Comparison of ENCODE assay signal across 23 cellular contexts in genomic region chr14:51041117-51041531, GRCh38. TPM values are rescaled to one million over a fixed set of nuclear protein-coding genes. Genes with fewer than 3 reads are reported as not detected.
"Had no signal": no experiment of that assay in that cellular context is flagged by ENCODE, and none has a peak within 500 bp of the region (broad histone marks: within the 10 kb centered on the region; RNA-seq: fewer than 3 reads in every experiment).

No MANE protein-coding gene starts in this region.

- H3K36me3 Mint-ChIP-seq: natural killer cell treated with Interleukin-12 subunit alpha and Interleukin-12 subunit beta and Interleukin-15 and Interleukin-18, amount 100 ng/mL, for 72 hours had no signal

- H3K27ac ChIP-seq: esophagus muscularis mucosa, gastroesophageal sphincter, lower lobe of right lung, skin epidermis, stomach, testis had no signal

- H3K9me3 Mint-ChIP-seq: activated CD4-positive, alpha-beta T cell treated with anti-CD3 and anti-CD28 coated beads, Interleukin-2, amount 10 ng/mL, durations not matched to agents 7 days and 5 days; activated naive CD4-positive, alpha-beta T cell treated with anti-CD3 and anti-CD28 coated beads for 36 hours; activated T-cell treated with anti-CD3 and anti-CD28 coated beads, Interleukin-2, amount 50 U/mL, for 24 hours; activated T-helper 2 cell treated with anti-CD3 and anti-CD28 coated beads, Interferon-gamma antibody, Interleukin-2, Interleukin-4, amounts not matched to agents 10 μg/mL and 5 μg/mL and 100 μg/mL, durations not matched to agents 14 hours and 24 hours and 36 hours; dendritic cell treated with granulocyte-macrophage colony-stimulating factor and Interleukin-4, amounts not matched to agents 40 ng/mL and 50 ng/mL, for 4 days; natural killer cell treated with Interleukin-12 subunit alpha and Interleukin-12 subunit beta and Interleukin-15 and Interleukin-18, amount 100 ng/mL, for 72 hours; T-helper 1 cell treated with Interleukin-12 subunit alpha and Interleukin-12 subunit beta and Interleukin-4 antibody, amounts not matched to agents 30 μg/mL and 1 μg/mL, for 36 hours had no signal

- H3K27me3 ChIP-seq: esophagus muscularis mucosa, gastroesophageal sphincter, stomach, testis had no signal

- H3K4me3 Mint-ChIP-seq: activated CD4-positive, alpha-beta T cell treated with anti-CD3 and anti-CD28 coated beads, Interleukin-2, amount 10 ng/mL, durations not matched to agents 7 days and 5 days; activated CD8-positive, alpha-beta T cell treated with anti-CD3 and anti-CD28 coated beads, Interleukin-2, amount 10 ng/mL, durations not matched to agents 7 days and 5 days; activated naive CD4-positive, alpha-beta T cell treated with anti-CD3 and anti-CD28 coated beads for 36 hours; activated T-cell treated with anti-CD3 and anti-CD28 coated beads, Interleukin-2, amount 50 U/mL, for 24 hours; dendritic cell treated with granulocyte-macrophage colony-stimulating factor and Interleukin-4, amounts not matched to agents 40 ng/mL and 50 ng/mL, for 4 days; natural killer cell treated with Interleukin-12 subunit alpha and Interleukin-12 subunit beta and Interleukin-15 and Interleukin-18, amount 100 ng/mL, for 72 hours; T-helper 1 cell treated with Interleukin-12 subunit alpha and Interleukin-12 subunit beta and Interleukin-4 antibody, amounts not matched to agents 30 μg/mL and 1 μg/mL, for 36 hours had no signal

- H3K27me3 Mint-ChIP-seq: activated T-cell treated with anti-CD3 and anti-CD28 coated beads, Interleukin-2, amount 50 U/mL, for 24 hours; dendritic cell treated with granulocyte-macrophage colony-stimulating factor and Interleukin-4, amounts not matched to agents 40 ng/mL and 50 ng/mL, for 4 days had no signal

- H3K27ac Mint-ChIP-seq: activated CD4-positive, alpha-beta T cell treated with anti-CD3 and anti-CD28 coated beads, Interleukin-2, amount 10 ng/mL, durations not matched to agents 7 days and 5 days; activated CD8-positive, alpha-beta T cell treated with anti-CD3 and anti-CD28 coated beads, Interleukin-2, amount 10 ng/mL, durations not matched to agents 7 days and 5 days; activated naive CD4-positive, alpha-beta T cell treated with anti-CD3 and anti-CD28 coated beads for 36 hours; activated T-cell treated with anti-CD3 and anti-CD28 coated beads, Interleukin-2, amount 50 U/mL, for 24 hours; activated T-helper 2 cell treated with anti-CD3 and anti-CD28 coated beads, Interferon-gamma antibody, Interleukin-2, Interleukin-4, amounts not matched to agents 10 μg/mL and 5 μg/mL and 100 μg/mL, durations not matched to agents 14 hours and 24 hours and 36 hours; dendritic cell treated with granulocyte-macrophage colony-stimulating factor and Interleukin-4, amounts not matched to agents 40 ng/mL and 50 ng/mL, for 4 days; natural killer cell treated with Interleukin-12 subunit alpha and Interleukin-12 subunit beta and Interleukin-15 and Interleukin-18, amount 100 ng/mL, for 72 hours; T-helper 1 cell treated with Interleukin-12 subunit alpha and Interleukin-12 subunit beta and Interleukin-4 antibody, amounts not matched to agents 30 μg/mL and 1 μg/mL, for 36 hours had no signal

- H3K4me1 ChIP-seq: esophagus muscularis mucosa, gastroesophageal sphincter, lower lobe of right lung, stomach, testis had no signal

- H3K36me3 ChIP-seq: esophagus muscularis mucosa, gastroesophageal sphincter, lower lobe of right lung, stomach had no signal

- H3K4me3 ChIP-seq: esophagus muscularis mucosa, gastroesophageal sphincter, lower lobe of right lung, skin epidermis, stomach, testis had no signal

- H3K4me1 Mint-ChIP-seq: activated CD4-positive, alpha-beta T cell treated with anti-CD3 and anti-CD28 coated beads, Interleukin-2, amount 10 ng/mL, durations not matched to agents 7 days and 5 days had no signal

- H3K9me3 ChIP-seq: esophagus muscularis mucosa, gastroesophageal sphincter, lower lobe of right lung, stomach, testis had no signal

- ATAC-seq: activated CD4-positive, CD25-positive, alpha-beta regulatory T cell treated with anti-CD3 and anti-CD28 coated beads, Interleukin-2, amount 50 U/mL, for 24 hours; activated CD8-positive, alpha-beta T cell treated with anti-CD3 and anti-CD28 coated beads, Interleukin-2, amount 10 ng/mL, durations not matched to agents 7 days and 5 days; gastroesophageal sphincter; lower lobe of right lung; natural killer cell treated with Interleukin-12 subunit alpha and Interleukin-12 subunit beta and Interleukin-15 and Interleukin-18, amount 100 ng/mL, for 72 hours; right cardiac atrium had no signal

- FAIRE-seq: endothelial cell of umbilical vein had no signal

- DNase-seq: activated CD4-positive, alpha-beta T cell treated with anti-CD3 and anti-CD28 coated beads, Interleukin-2, amount 10 ng/mL, durations not matched to agents 7 days and 5 days; activated CD8-positive, alpha-beta T cell treated with anti-CD3 and anti-CD28 coated beads, Interleukin-2, amount 10 ng/mL, durations not matched to agents 7 days and 5 days; activated naive CD4-positive, alpha-beta T cell treated with anti-CD3 and anti-CD28 coated beads for 36 hours; activated T-cell treated with anti-CD3 and anti-CD28 coated beads, Interleukin-2, amount 50 U/mL, for 24 hours; cerebellar nuclear complex; effector CD8-positive, alpha-beta T cell; islet precursor cell; lower lobe of right lung; occipital lobe; right cardiac atrium; stimulated activated CD4-positive, alpha-beta T cell treated with anti-CD3 and anti-CD28 coated beads, Interleukin-15, amount 100 ng/mL, for 24 hours; stimulated activated CD4-positive, alpha-beta T cell treated with anti-CD3 and anti-CD28 coated beads, Interleukin-2, amount 100 ng/mL, for 48 hours; stomach; testis had no signal

RNA-seq across cellular contexts. Expression of gene TRIM9, which starts 53.8 kb away (rescaled TPM):
- total RNA-seq: endothelial cell of umbilical vein had no signal
- polyA plus RNA-seq: endothelial cell of umbilical vein had no signal
